Comparison of ENCODE assay signal across 8 cellular contexts in the genomic region with DNA sequence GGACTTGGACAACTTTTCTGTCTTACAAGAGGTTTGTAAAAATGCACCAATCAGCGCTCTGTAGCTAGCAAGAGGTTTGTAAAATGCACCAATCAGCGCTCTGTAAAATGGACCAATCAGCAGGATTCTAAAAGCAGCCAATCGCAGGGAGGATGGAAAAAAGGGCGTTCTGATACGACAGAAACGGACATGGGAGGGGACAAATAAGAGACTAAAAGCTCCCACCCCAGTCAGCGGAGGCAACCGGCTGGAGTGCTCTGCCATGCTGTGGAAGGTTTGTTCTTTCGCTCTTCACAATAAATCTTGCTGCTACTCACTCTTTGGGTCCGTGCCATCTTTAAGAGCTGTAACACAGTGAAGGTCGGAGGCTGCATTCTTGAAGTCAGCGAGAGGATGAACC. TPM values are rescaled to one million over a fixed set of nuclear protein-coding genes. Genes with fewer than 3 reads are reported as not detected.
A peak's percentile ranks its signal among the peaks of the same experiment; 100 is the strongest.
DNase-seq lines count a peak whose midpoint lies in the region; ATAC-seq and TF ChIP-seq lines count a peak whose summit lies in the region.
"Not testable (repeated sequence)": the region's sequence is repeated elsewhere in the genome, so short reads cannot be mapped to it uniquely, and the experiment has no call there.

No MANE protein-coding gene starts in this region.

- not testable (repeated sequence) for H3K27me3 Mint-ChIP-seq in naive B cell

- POLR2A ChIA-PET in HEK293 (lab: Yijun Ruan, JAX), result interaction anchor here (0.6 to 1.6 kb wide), 3 partner anchors 14 to 92 kb away, joined by 3 to 4 read pairs (median 3); partner anchors contain the start of genes BUD31 and PDAP1

- H3K4me3 ChIP-seq in BLaER1; HEK293 (ENCODE audit: low read depth, low read length); OCI-LY3 (ENCODE audit: low read length): not testable (repeated sequence)
- peak overlapping the region in 1 of 4 donors; percentile 82 for H3K4me3 ChIP-seq in adrenal gland

- H3K27ac ChIP-seq in BLaER1; HEK293 (ENCODE audit: extremely low read depth, low read depth, low read length); OCI-LY3 (ENCODE audit: low read length): not testable (repeated sequence)
- H3K27ac ChIP-seq in adrenal gland, result peak overlapping the region in 3 of 5 donors; percentile 92 to 96 (median 92)

- H3K4me1 ChIP-seq in BLaER1 (peaks cover 34% of the 10 kb centered on the region), OCI-LY3 (ENCODE audit: low read length) (peaks cover 27% of the 10 kb centered on the region), adrenal gland (replicated peaks in 1 of 2) (peaks cover 31 to 34% of the 10 kb centered on the region in 2 donors)
- H3K4me1 ChIP-seq in HEK293 (ENCODE audit: control insufficient read depth, insufficient read depth, low read length), result not testable (repeated sequence)

- H3K27ac Mint-ChIP-seq in naive B cell, result peak overlapping the region in 1 of 6 donors; percentile 39
- H3K27ac Mint-ChIP-seq in stimulated activated effector memory CD8-positive, alpha-beta T cell treated with anti-CD3 and anti-CD28 coated beads, Interleukin-12 subunit alpha, Interleukin-12 subunit beta, amount 100 ng/mL, for 72 hours, result peak overlapping the region; percentile 97

- H3K9me3 ChIP-seq in BLaER1, result peaks cover 11% of the 10 kb centered on the region
- H3K9me3 ChIP-seq in HEK293 (ENCODE audit: control insufficient read depth, insufficient read depth, low read depth, low read length); OCI-LY3 (ENCODE audit: insufficient read depth, low read length); adrenal gland (replicated peaks in 1 of 3): not testable (repeated sequence)

- CTCF ChIA-PET in HEK293 (lab: Yijun Ruan, JAX), result interaction anchor here (1.7 kb wide), 1 partner anchor 24 kb away, joined by 4 read pairs; no protein-coding TSS in a partner anchor

- H3K36me3 ChIP-seq in BLaER1 (peaks cover 25% of the 10 kb centered on the region), OCI-LY3 (replicated peaks; ENCODE audit: low read depth, low read length) (peaks cover 16% of the 10 kb centered on the region)
- not testable (repeated sequence) for H3K36me3 ChIP-seq in HEK293 (ENCODE audit: control insufficient read depth in 2 of 2, insufficient read depth in 1 of 2, low read length in 2 of 2); adrenal gland (replicated peaks in 1 of 2)

- intact Hi-C loops in adrenal gland (cut with DNase I), result not testable (repeated sequence)

- not testable (repeated sequence) for TF ChIP-seq CTCF in HEK293 (tag by site-specific recombination; IDR thresholded peaks at IDR 0.05); OCI-LY3 (IDR thresholded peaks at IDR 0.05; ENCODE audit: low read depth, low read length); adrenal gland (IDR thresholded peaks at IDR 0.05)

- peaks cover 63% of the 10 kb centered on the region for H3K79me2 ChIP-seq in OCI-LY3 (ENCODE audit: low read length)

- H2AFZ ChIP-seq in OCI-LY3 (ENCODE audit: low read depth, low read length), result not testable (repeated sequence)

- peak overlapping the region; percentile 57 to 100 (median 98) for H3K4me3 Mint-ChIP-seq in naive B cell
- H3K4me3 Mint-ChIP-seq in stimulated activated effector memory CD8-positive, alpha-beta T cell treated with anti-CD3 and anti-CD28 coated beads, Interleukin-12 subunit alpha, Interleukin-12 subunit beta, amount 100 ng/mL, for 72 hours, result peak overlapping the region; percentile 96

- H4K20me1 ChIP-seq in BLaER1 (peaks cover 34% of the 10 kb centered on the region), OCI-LY3 (ENCODE audit: insufficient read depth, low read length) (peaks cover 15% of the 10 kb centered on the region)

- not testable (repeated sequence) for ATAC-seq in naive B cell (ENCODE audit: low read depth in 2 of 2); stimulated activated effector memory CD8-positive, alpha-beta T cell treated with anti-CD3 and anti-CD28 coated beads, Interleukin-12 subunit alpha, Interleukin-12 subunit beta, amount 100 ng/mL, for 72 hours

- peak in 1 of 2 donors; percentile 55 for TF ChIP-seq POLR2A in adrenal gland (IDR thresholded peaks at IDR 0.05)
- not testable (repeated sequence) for TF ChIP-seq POLR2A in erythroblast (IDR thresholded peaks at IDR 0.05; ENCODE audit: low read length)

- peaks cover 25 to 48% (median 34%) of the 10 kb centered on the region in 3 donors for H3K4me1 Mint-ChIP-seq in naive B cell
- H3K4me1 Mint-ChIP-seq in stimulated activated effector memory CD8-positive, alpha-beta T cell treated with anti-CD3 and anti-CD28 coated beads, Interleukin-12 subunit alpha, Interleukin-12 subunit beta, amount 100 ng/mL, for 72 hours, result peaks cover 39% of the 10 kb centered on the region

- H3K4me2 ChIP-seq in BLaER1, result peak overlapping the region; percentile 99; the same call in 1 of the 2 replicates
- H3K4me2 ChIP-seq in OCI-LY3 (ENCODE audit: low read length), result peak overlapping the region; percentile 100; the same call in 1 of the 2 replicates

- H3K9me3 Mint-ChIP-seq in naive B cell; stimulated activated effector memory CD8-positive, alpha-beta T cell treated with anti-CD3 and anti-CD28 coated beads, Interleukin-12 subunit alpha, Interleukin-12 subunit beta, amount 100 ng/mL, for 72 hours: not testable (repeated sequence)

- peaks cover 2 to 16% of the 10 kb centered on the region in 2 donors for H3K36me3 Mint-ChIP-seq in naive B cell
- peaks cover 51% of the 10 kb centered on the region for H3K36me3 Mint-ChIP-seq in stimulated activated effector memory CD8-positive, alpha-beta T cell treated with anti-CD3 and anti-CD28 coated beads, Interleukin-12 subunit alpha, Interleukin-12 subunit beta, amount 100 ng/mL, for 72 hours

- DNase-seq in activated CD4-positive, alpha-beta T cell treated with anti-CD3 and anti-CD28 coated beads for 48 hours, result peak; percentile 34
- peak; percentile 41 to 77 (median 66) for DNase-seq in adrenal gland
- peak; percentile 45 to 70 for DNase-seq in erythroblast (lab: John Stamatoyannopoulos, UW)
- not testable (repeated sequence) for DNase-seq in naive B cell; stimulated activated effector memory CD8-positive, alpha-beta T cell treated with anti-CD3 and anti-CD28 coated beads, Interleukin-12 subunit alpha, Interleukin-12 subunit beta, amount 100 ng/mL, for 72 hours (ENCODE audit: low spot score in 2 of 2)

- 59 to 74% (median 61%) methylated on average over 10 to 12 of the region's 12 CpGs for WGBS in adrenal gland, 4 donors

- not testable (repeated sequence) for H3K9ac ChIP-seq in BLaER1; OCI-LY3 (ENCODE audit: low read length)

- not testable (repeated sequence) for H3K27me3 ChIP-seq in BLaER1; OCI-LY3 (ENCODE audit: low read depth, low read length); adrenal gland

TF ChIP-seq in HEK293, 187 proteins besides CTCF, POLR2A, EP300 and RAD21:
- peak; percentile 76 for TF ChIP-seq SP2 (tag by site-specific recombination; IDR thresholded peaks at IDR 0.05)
- TF ChIP-seq SP3 (tag by site-specific recombination; IDR thresholded peaks at IDR 0.05), result peak; percentile 29; the same call in 1 of the 2 replicates
TF ChIP-seq in HEK293: peak in this region for 2; not testable (repeated sequence) for 185.

RNA-seq across cellular contexts. Expression of gene ZNF394, which starts 1.2 kb away (rescaled TPM):
- 10 to 100 TPM; 11.8 to 29.5 (median 23.6) TPM for total RNA-seq in adrenal gland
- polyA plus RNA-seq in adrenal gland (10 to 100 TPM; 10.5 to 31.0 (median 18.5) TPM), naive B cell (ENCODE audit: low read depth in 6 of 6) (10 to 100 TPM; 47.3 to 71.6 (median 64.5) TPM)

RNA-seq across cellular contexts. Expression of gene ZKSCAN5, which starts 3.2 kb away (rescaled TPM):
- total RNA-seq in adrenal gland, result 1 to 10 TPM; 7.3 to 9.9 (median 8.7) TPM
- polyA plus RNA-seq in adrenal gland (10 to 100 TPM in 1 of 3 donors, 1 to 10 TPM in 2; 4.5 to 12.1 (median 6.1) TPM), naive B cell (ENCODE audit: low read depth in 6 of 6) (1 to 10 TPM; 2.8 to 8.1 (median 4.2) TPM)

RNA-seq across cellular contexts. Expression of gene ZNF789, which starts 28.5 kb away (rescaled TPM):
- 10 to 100 TPM in 1 of 8 donors, 1 to 10 TPM in 7; 1.5 to 10.5 (median 6.2) TPM for total RNA-seq in adrenal gland
- polyA plus RNA-seq in adrenal gland (10 to 100 TPM; 11.7 to 22.8 (median 18.0) TPM), naive B cell (ENCODE audit: low read depth in 6 of 6) (1 to 10 TPM; 6.3 to 9.4 (median 7.0) TPM)

RNA-seq across cellular contexts. Expression of gene ATP5MF, which starts 35.3 kb away (rescaled TPM):
- 1,000 to 10,000 TPM in 2 of 8 donors, 100 to 1,000 TPM in 6; 281 to 1,322 (median 343) TPM for total RNA-seq in adrenal gland
- polyA plus RNA-seq in adrenal gland (1,000 to 10,000 TPM in 1 of 3 donors, 100 to 1,000 TPM in 2; 816 to 1,527 (median 908) TPM), naive B cell (ENCODE audit: low read depth in 6 of 6) (100 to 1,000 TPM; 341 to 412 (median 366) TPM)

RNA-seq across cellular contexts. Expression of gene FAM200A, which starts 50.7 kb away (rescaled TPM):
- total RNA-seq in adrenal gland, result 1 to 10 TPM; 4.0 to 8.9 (median 6.4) TPM
- polyA plus RNA-seq in adrenal gland (10 to 100 TPM in 1 of 3 donors, 1 to 10 TPM in 2; 5.6 to 10.7 (median 9.3) TPM), naive B cell (ENCODE audit: low read depth in 6 of 6) (1 to 10 TPM; 3.5 to 6.4 (median 5.3) TPM)
